In genomic region chr3:15628967-15629366, GRCh38 we compare ENCODE assay signal across 16 cellular contexts. TPM values are rescaled to one million over a fixed set of nuclear protein-coding genes. Genes with fewer than 3 reads are reported as not detected.
DNase-seq lines count a peak whose midpoint lies in the region; ATAC-seq and TF ChIP-seq lines count a peak whose summit lies in the region.
"Had no signal": no experiment of that assay in that cellular context is flagged by ENCODE, and none has a peak within 500 bp of the region (broad histone marks: within the 10 kb centered on the region; RNA-seq: fewer than 3 reads in every experiment).

No MANE protein-coding gene starts in this region.

- H3K4me1 Mint-ChIP-seq in type B pancreatic cell (ENCODE audit: unreplicated experiment): peaks cover 34% of the 10 kb centered on the region

- TF ChIP-seq CTCF in Panc1 (IDR thresholded peaks at IDR 0.05): no peak
- no peak for TF ChIP-seq CTCF in foreskin keratinocyte (conservative IDR thresholded peaks at IDR 0.05)
- no peak for TF ChIP-seq CTCF in BE2C (IDR thresholded peaks at IDR 0.05; ENCODE audit: low read depth, low read length)
- TF ChIP-seq CTCF in type B pancreatic cell (conservative IDR thresholded peaks at IDR 0.05): no peak

- POLR2A ChIA-PET in Panc1 (lab: Charles Lee): no interaction called here

- no TSS peak for BruUV-seq in Panc1 (replicated peaks; lab: Mats Ljungman, UMichigan)

- DNase-seq in HT1080 (ENCODE audit: low read depth) (peak; percentile 50), Panc1 (ENCODE audit: low read depth, low spot score) (no peak), foreskin keratinocyte (peak in 1 of 2 donors; percentile 22), BE2C (no peak), type B pancreatic cell (ENCODE audit: extremely low spot score, unreplicated experiment) (no peak)
- DNase-seq in activated naive CD4-positive, alpha-beta T cell treated with Interleukin-2 at 50 U/mL for 16 hours: no peak
- DNase-seq: C1 segment of cervical spinal cord; Calu3; CD4-positive, alpha-beta memory T cell; COR-L47; DMS53; DMS79 treated with DMSO at 0.1 percent for 48 hours; H9 had no signal

- no peaks in the 10 kb centered on the region for H3K9me3 Mint-ChIP-seq in type B pancreatic cell
- H3K9me3 Mint-ChIP-seq: CD4-positive, alpha-beta memory T cell; GM23338; H9 had no signal

- H3K4me3 ChIP-seq in Panc1 (ENCODE audit: low read depth in 2 of 2, low read length in 2 of 2) (no peak overlapping the region), BE2C (ENCODE audit: low read depth, low read length) (no peak overlapping the region)
- H3K4me3 ChIP-seq: GM23338 had no signal

- ATAC-seq in Panc1 (no peak), foreskin keratinocyte (peak; percentile 57), GM21737 (IDR thresholded peaks at IDR 0.05; ENCODE audit: unreplicated experiment) (no peak)
- ATAC-seq: GM23338, HCT116 had no signal

- H3K27me3 ChIP-seq in Panc1 (ENCODE audit: control insufficient read depth, insufficient read depth, low read length) (no peaks in the 10 kb centered on the region), foreskin keratinocyte (no peaks in the 10 kb centered on the region), BE2C (no peaks in the 10 kb centered on the region)

- no peak overlapping the region for H3K4me3 Mint-ChIP-seq in type B pancreatic cell
- H3K4me3 Mint-ChIP-seq: CD4-positive, alpha-beta memory T cell; GM23338; H9 had no signal

- CTCF ChIA-PET in Panc1 (lab: Charles Lee): no interaction called here

- peaks cover 43% of the 10 kb centered on the region for H3K4me1 ChIP-seq in Panc1 (ENCODE audit: control insufficient read depth, insufficient read depth, low read length)
- peaks cover 16% of the 10 kb centered on the region for H3K4me1 ChIP-seq in foreskin keratinocyte
- H3K4me1 ChIP-seq in BE2C: no peaks in the 10 kb centered on the region

- H3K27ac Mint-ChIP-seq in type B pancreatic cell: no peak overlapping the region
- H3K27ac Mint-ChIP-seq: GM23338 had no signal

- in situ Hi-C loops in Panc1 (cut with HindIII; ENCODE audit: low pct_unique_long_range_greater_than_20kb, low sequenced_read_pairs): no loop called here

- intact Hi-C loops in Panc1 (cut with micrococcal nuclease; ENCODE audit: unreplicated experiment): no loop called here

- no peaks in the 10 kb centered on the region for H3K36me3 ChIP-seq in Panc1 (ENCODE audit: control insufficient read depth, insufficient read depth, low read length)
- H3K36me3 ChIP-seq in BE2C: no peaks in the 10 kb centered on the region

- no peaks in the 10 kb centered on the region for H3K27me3 Mint-ChIP-seq in type B pancreatic cell
- H3K27me3 Mint-ChIP-seq: CD4-positive, alpha-beta memory T cell had no signal

- H3K9me3 ChIP-seq in Panc1 (ENCODE audit: control insufficient read depth, insufficient read depth, low read depth, low read length) (no peaks in the 10 kb centered on the region), BE2C (no peaks in the 10 kb centered on the region)

- H3K36me3 Mint-ChIP-seq in type B pancreatic cell: no peaks in the 10 kb centered on the region

- peak overlapping the region; percentile 99 for H3K27ac ChIP-seq in Panc1 (ENCODE audit: low read length)
- no peak overlapping the region for H3K27ac ChIP-seq in foreskin keratinocyte

RNA-seq across cellular contexts. Expression of gene BTD, which starts 27.4 kb away (rescaled TPM):
- 10.5 and 12.1 TPM in 2 replicates for total RNA-seq in HT1080 (2014; rRNA removed; shearing (Covaris generic))
- 11.4 and 12.9 TPM in 2 replicates for polyA plus RNA-seq in HT1080 (2015; cell fraction: cytosol; rRNA removed)
- polyA plus RNA-seq in HT1080 (2015; cell fraction: nucleus; rRNA removed): 30.4 and 33.7 TPM in 2 replicates
- 22.7 TPM for total RNA-seq in Panc1 (2021; ENCODE audit: unreplicated experiment)
- polyA plus RNA-seq in Panc1 (2012; ENCODE audit: insufficient read length): 21.4 TPM
- total RNA-seq in foreskin keratinocyte: 5.0 and 10.9 TPM in 2 replicates
- 4.6 and 8.4 TPM in 2 replicates for polyA plus RNA-seq in foreskin keratinocyte
- polyA plus RNA-seq in BE2C (2012; ENCODE audit: insufficient read depth, insufficient read length, low read depth): 2.3 TPM
- total RNA-seq in type B pancreatic cell (ENCODE audit: low replicate concordance): 12.2 and 15.4 TPM in 2 replicates

RNA-seq across cellular contexts. Expression of gene HACL1, which starts 27.6 kb away (rescaled TPM):
- total RNA-seq in HT1080 (2014; rRNA removed; shearing (Covaris generic)): 22.2 and 28.0 TPM in 2 replicates
- 25.8 and 30.4 TPM in 2 replicates for polyA plus RNA-seq in HT1080 (2015; cell fraction: cytosol; rRNA removed)
- polyA plus RNA-seq in HT1080 (2015; cell fraction: nucleus; rRNA removed): 38.6 and 41.2 TPM in 2 replicates
- total RNA-seq in Panc1 (2021; ENCODE audit: unreplicated experiment) (26.8 TPM), foreskin keratinocyte (16.3 and 18.4 TPM in 2 replicates), type B pancreatic cell (ENCODE audit: low replicate concordance) (16.5 and 20.5 TPM in 2 replicates)
- 25.1 TPM for polyA plus RNA-seq in Panc1 (2012; ENCODE audit: insufficient read length)
- 13.0 and 16.1 TPM in 2 replicates for polyA plus RNA-seq in foreskin keratinocyte
- polyA plus RNA-seq in BE2C (2012; ENCODE audit: insufficient read depth, insufficient read length, low read depth): 9.7 TPM
